Comparison of ENCODE assay signal across 8 cellular contexts in genomic region chr22:41433480-41433879, GRCh38. TPM values are rescaled to one million over a fixed set of nuclear protein-coding genes. Genes with fewer than 3 reads are reported as not detected.
DNase-seq lines count a peak whose midpoint lies in the region; ATAC-seq and TF ChIP-seq lines count a peak whose summit lies in the region.
"Not testable (repeated sequence)": the region's sequence is repeated elsewhere in the genome, so short reads cannot be mapped to it uniquely, and the experiment has no call there.

No MANE protein-coding gene starts in this region.

- H3K4me3 Mint-ChIP-seq in HFFc6; WTC11; progenitor cell of endocrine pancreas (ENCODE audit: low read depth): not testable (repeated sequence)

- not testable (repeated sequence) for TF ChIP-seq POLR2A in thyroid gland (IDR thresholded peaks at IDR 0.05)

- CTCF ChIA-PET in WTC11 (lab: Charles Lee) = not testable (repeated sequence)

- not testable (repeated sequence) for TF ChIP-seq CTCF in HFFc6 (IDR thresholded peaks at IDR 0.05); WTC11 (IDR thresholded peaks at IDR 0.05); left ventricle myocardium inferior (IDR thresholded peaks at IDR 0.05; ENCODE audit: borderline replicate concordance); progenitor cell of endocrine pancreas (IDR thresholded peaks at IDR 0.05; ENCODE audit: unreplicated experiment); thyroid gland (IDR thresholded peaks at IDR 0.05)

- POLR2A ChIA-PET in WTC11 (lab: Charles Lee) = not testable (repeated sequence)

- H3K4me1 Mint-ChIP-seq in HFFc6 (ENCODE audit: low read depth); WTC11; progenitor cell of endocrine pancreas (ENCODE audit: low read depth): not testable (repeated sequence)

- H3K36me3 Mint-ChIP-seq in HFFc6 (ENCODE audit: low read depth) = peaks cover 30% of the 10 kb centered on the region
- H3K36me3 Mint-ChIP-seq in WTC11 = peaks cover 25% of the 10 kb centered on the region
- H3K36me3 Mint-ChIP-seq in progenitor cell of endocrine pancreas (ENCODE audit: insufficient read depth) = peaks cover 27% of the 10 kb centered on the region

- H3K27ac Mint-ChIP-seq in HFFc6 (peak overlapping the region; percentile 21; the same call in 1 of the 2 replicates), WTC11 (0 out of 2 replicates have a peak overlapping the region, but pooled peaks have one; percentile 42), progenitor cell of endocrine pancreas (peak overlapping the region; percentile 67)

- not testable (repeated sequence) for DNase-seq in HFFc6; WTC11 (ENCODE audit: low spot score); caudate nucleus (lab: John Stamatoyannopoulos, UW); left ventricle myocardium inferior; progenitor cell of endocrine pancreas (ENCODE audit: low spot score, unreplicated experiment); thyroid gland
- DNase-seq in fibroblast of peridontal ligament (ENCODE audit: extremely low read depth) = peak; percentile 62

- H3K4me1 ChIP-seq in left ventricle myocardium inferior = peaks cover 60% of the 10 kb centered on the region
- H3K4me1 ChIP-seq in skeletal muscle tissue (ENCODE audit: control insufficient read depth in 3 of 3, insufficient read depth in 3 of 3, low read length in 3 of 3) = peaks cover 54 to 63% (median 60%) of the 10 kb centered on the region in 3 donors
- H3K4me1 ChIP-seq in thyroid gland = peaks cover 12 to 21% of the 10 kb centered on the region in 2 donors

- WGBS in thyroid gland, 2 donors = 81 to 83% methylated on average over 1 of the region's 1 CpG

- H3K36me3 ChIP-seq in left ventricle myocardium inferior (peaks cover 59% of the 10 kb centered on the region), skeletal muscle tissue (ENCODE audit: control insufficient read depth in 3 of 3, insufficient read depth in 3 of 3, low read length in 3 of 3) (peaks cover 29 to 39% (median 33%) of the 10 kb centered on the region in 3 donors), thyroid gland (peaks cover 30 to 34% of the 10 kb centered on the region in 2 donors)

- ATAC-seq in WTC11 = not testable (repeated sequence)

- not testable (repeated sequence) for H3K9me3 ChIP-seq in left ventricle myocardium inferior (replicated peaks); skeletal muscle tissue (ENCODE audit: control insufficient read depth in 3 of 3, low read length in 3 of 3); thyroid gland

- H3K9ac ChIP-seq in skeletal muscle tissue (ENCODE audit: low read depth in 1 of 3, low read length in 3 of 3) = not testable (repeated sequence)

- H3K27ac ChIP-seq in caudate nucleus (ENCODE audit: low read depth, low read length) = peak overlapping the region; percentile 24
- peak overlapping the region; percentile 100 for H3K27ac ChIP-seq in left ventricle myocardium inferior (replicated peaks)
- H3K27ac ChIP-seq in skeletal muscle tissue (ENCODE audit: low read depth, low read length) = peak overlapping the region; percentile 40
- peak overlapping the region in 2 of 3 donors; percentile 10 to 50 for H3K27ac ChIP-seq in thyroid gland

- intact Hi-C loops in left ventricle myocardium inferior (cut with micrococcal nuclease); thyroid gland (cut with DNase I): not testable (repeated sequence)

- not testable (repeated sequence) for H3K27me3 ChIP-seq in left ventricle myocardium inferior (ENCODE audit: low read depth); skeletal muscle tissue (ENCODE audit: control insufficient read depth in 3 of 3, insufficient read depth in 3 of 3, low read length in 3 of 3); thyroid gland

- H3K9me3 Mint-ChIP-seq in HFFc6; WTC11; progenitor cell of endocrine pancreas (ENCODE audit: low read depth): not testable (repeated sequence)

- not testable (repeated sequence) for H3K4me3 ChIP-seq in left ventricle myocardium inferior; skeletal muscle tissue (ENCODE audit: low read length in 3 of 3); thyroid gland (replicated peaks in 1 of 3)

- not testable (repeated sequence) for H3K27me3 Mint-ChIP-seq in HFFc6 (ENCODE audit: insufficient read depth); WTC11 (ENCODE audit: low read depth); progenitor cell of endocrine pancreas

RNA-seq across cellular contexts. Expression of gene TOB2, which starts 13.1 kb away (rescaled TPM):
- total RNA-seq in HFFc6 (2021; fragmentation: NEBNext Ultra II Directional; extraction: Animal tissue kit (Norgen Biotek cat#: 25700)) = 10 to 100 TPM; 49.2 to 54.9 (median 51.9) TPM
- total RNA-seq in WTC11 (2021) (46.6 to 52.2 TPM (median 49.4 TPM) in 3 replicates), left ventricle myocardium inferior (63.6 TPM), progenitor cell of endocrine pancreas (66.9 and 72.4 TPM in 2 replicates), skeletal muscle tissue (15.1 TPM), thyroid gland (100 to 1,000 TPM in 3 of 4 donors, 10 to 100 TPM in 1; 66.5 to 130 (median 115) TPM)

RNA-seq across cellular contexts. Expression of gene PHF5A, which starts 35.0 kb away (rescaled TPM):
- 10 to 100 TPM; 40.0 to 58.4 (median 55.3) TPM for total RNA-seq in HFFc6 (2021; fragmentation: NEBNext Ultra II Directional; extraction: Animal tissue kit (Norgen Biotek cat#: 25700))
- total RNA-seq in WTC11 (2021) (93.1 to 99.6 TPM (median 97.9 TPM) in 3 replicates), left ventricle myocardium inferior (23.9 TPM), progenitor cell of endocrine pancreas (44.3 and 52.9 TPM in 2 replicates), skeletal muscle tissue (43.8 TPM), thyroid gland (10 to 100 TPM; 22.4 to 58.3 (median 39.4) TPM)

RNA-seq across cellular contexts. Expression of gene ACO2, which starts 35.4 kb away (rescaled TPM):
- 10 to 100 TPM; 72.3 to 87.4 (median 78.7) TPM for total RNA-seq in HFFc6 (2021; fragmentation: NEBNext Ultra II Directional; extraction: Animal tissue kit (Norgen Biotek cat#: 25700))
- total RNA-seq in WTC11 (2021) (98.3 to 104 TPM (median 99.3 TPM) in 3 replicates), left ventricle myocardium inferior (851 TPM), progenitor cell of endocrine pancreas (67.4 and 69.7 TPM in 2 replicates), skeletal muscle tissue (110 TPM), thyroid gland (100 to 1,000 TPM in 3 of 4 donors, 10 to 100 TPM in 1; 81.3 to 205 (median 135) TPM)

RNA-seq across cellular contexts. Expression of gene TEF, which starts 51.7 kb away (rescaled TPM):
- total RNA-seq in HFFc6 (2021; fragmentation: NEBNext Ultra II Directional; extraction: Animal tissue kit (Norgen Biotek cat#: 25700)) = 10 to 100 TPM in 2 of 6 experiments, 1 to 10 TPM in 4; 7.4 to 10.6 (median 9.4) TPM
- 9.8 to 12.0 TPM (median 10.2 TPM) in 3 replicates for total RNA-seq in WTC11 (2021)
- total RNA-seq in left ventricle myocardium inferior = 20.1 TPM
- total RNA-seq in progenitor cell of endocrine pancreas = 11.4 and 11.5 TPM in 2 replicates
- total RNA-seq in skeletal muscle tissue = 12.5 TPM
- 10 to 100 TPM; 15.9 to 41.1 (median 22.9) TPM for total RNA-seq in thyroid gland

Comparison
In these comparisons a context has a peak if more than half of its experiments do, and no peak if none do; other contexts are left out.
1. H3K27ac ChIP-seq: peak in every context shown above with its lines; median percentile 100 in left ventricle myocardium inferior; 40 in skeletal muscle tissue; 30 in thyroid gland; 24 in caudate nucleus.